ENCODE assay signal across 6 cellular contexts in the genomic region with DNA sequence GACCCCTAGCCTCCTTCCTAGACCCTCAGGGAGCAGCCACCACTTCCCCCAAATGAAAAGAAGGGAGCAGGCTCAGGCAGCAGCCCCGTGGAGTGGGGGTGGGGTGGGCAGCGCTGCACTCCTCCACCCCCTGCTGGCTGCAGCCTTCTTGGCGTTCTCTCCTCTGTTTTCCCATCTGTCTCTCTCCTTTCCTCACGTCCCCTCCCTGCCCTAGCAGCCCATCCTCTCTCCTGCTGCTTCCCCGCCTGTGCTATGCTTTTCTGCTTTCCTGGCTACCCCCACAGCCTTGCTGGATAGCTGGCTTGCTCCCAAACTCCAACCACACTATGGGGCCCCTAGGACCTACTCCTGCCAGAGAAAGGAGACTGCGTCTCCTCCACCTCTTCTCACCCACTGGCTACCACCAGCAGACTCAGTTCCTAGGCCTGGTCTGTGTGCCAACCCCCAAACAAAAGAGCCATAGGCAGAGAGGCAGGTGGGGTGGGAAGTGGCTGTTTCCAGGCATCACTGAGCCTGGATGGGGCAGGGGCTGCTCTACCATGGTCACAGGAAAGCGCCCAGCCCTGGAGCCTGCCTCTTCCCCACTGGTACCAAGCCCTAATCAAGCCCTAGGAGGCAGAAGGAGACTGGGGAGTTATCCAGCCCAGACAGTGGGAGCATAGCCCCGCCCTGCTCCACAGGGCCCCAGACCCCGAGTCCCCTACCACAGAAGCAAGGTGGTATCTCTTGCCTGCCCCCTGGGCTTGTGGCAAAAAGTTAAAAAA. TPM values are rescaled to one million over a fixed set of nuclear protein-coding genes. Genes with fewer than 3 reads are reported as not detected.
A peak's percentile ranks its signal among the peaks of the same experiment; 100 is the strongest.
DNase-seq lines count a peak whose midpoint lies in the region; ATAC-seq and TF ChIP-seq lines count a peak whose summit lies in the region.

No MANE protein-coding gene starts in this region.

- no peak overlapping the region for H3K4ac ChIP-seq in IMR-90 (ENCODE audit: low read depth, low read length)

- POLR2A ChIA-PET in IMR-90 (lab: Charles Lee; ENCODE audit: unreplicated experiment): no interaction called here

- H2AFZ ChIP-seq in IMR-90 (replicated peaks; ENCODE audit: low read length, poor library complexity): peak overlapping the region; percentile 80

- CTCF ChIA-PET in IMR-90 (lab: Yijun Ruan, JAX): interaction anchor here (0.7 to 4.2 kb wide), 3 partner anchors 11 to 85 kb away, joined by 3 to 15 read pairs (median 3); no protein-coding TSS in a partner anchor

- no peaks in the 10 kb centered on the region for H3K36me3 ChIP-seq in IMR-90 (ENCODE audit: control insufficient read depth, insufficient read depth, low read length)
- no peaks in the 10 kb centered on the region for H3K36me3 ChIP-seq in adrenal gland (replicated peaks in 1 of 2)

- no peak overlapping the region for H2BK5ac ChIP-seq in IMR-90 (ENCODE audit: low read depth, low read length, poor library complexity, severe bottlenecking)

- H2BK15ac ChIP-seq in IMR-90 (ENCODE audit: low read depth, low read length): no peak overlapping the region

- H2AK9ac ChIP-seq in IMR-90 (replicated peaks; ENCODE audit: low read depth, low read length, poor library complexity): peak overlapping the region; percentile 58

- no peaks in the 10 kb centered on the region for H3K9me1 ChIP-seq in IMR-90 (ENCODE audit: insufficient read depth, low read length)

- peak; percentile 52 for TF ChIP-seq RAD21 in IMR-90 (IDR thresholded peaks at IDR 0.05; ENCODE audit: low read length)

- no peak overlapping the region for H2BK20ac ChIP-seq in IMR-90 (ENCODE audit: low read depth, low read length)

- H4K5ac ChIP-seq in IMR-90 (ENCODE audit: low read depth, low read length): no peak overlapping the region

- no peak overlapping the region for H2AK5ac ChIP-seq in IMR-90 (ENCODE audit: low read depth, low read length)

- no peak overlapping the region for H3K18ac ChIP-seq in IMR-90 (ENCODE audit: low read depth, low read length)

- no peak overlapping the region for H4K91ac ChIP-seq in IMR-90 (ENCODE audit: insufficient read depth, low read depth, low read length)

- no peaks in the 10 kb centered on the region for H3K9me3 ChIP-seq in IMR-90 (ENCODE audit: control insufficient read depth, insufficient read depth, low read length)
- H3K9me3 ChIP-seq in adrenal gland (replicated peaks in 1 of 3): no peaks in the 10 kb centered on the region

- in situ Hi-C loops in IMR-90 (cut with MboI; ENCODE audit: low sequenced_read_pairs): no loop called here

- no peak overlapping the region for H4K8ac ChIP-seq in IMR-90 (ENCODE audit: low read depth in 2 of 2, low read length in 2 of 2)

- H4K20me1 ChIP-seq in IMR-90 (ENCODE audit: insufficient read depth, low read length): no peaks in the 10 kb centered on the region

- no peaks in the 10 kb centered on the region for H3K79me1 ChIP-seq in IMR-90 (ENCODE audit: low read depth in 1 of 2, low read length in 2 of 2)

- H3K27me3 ChIP-seq in IMR-90 (ENCODE audit: control insufficient read depth, insufficient read depth, low read length) (peaks cover 26% of the 10 kb centered on the region), adrenal gland (no peaks in the 10 kb centered on the region)

- no peak for TF ChIP-seq POLR2A in IMR-90 (IDR thresholded peaks at IDR 0.05; ENCODE audit: low read depth, low read length)
- no peak for TF ChIP-seq POLR2A in adrenal gland (IDR thresholded peaks at IDR 0.05)

- 0% methylated on average over 1 of the region's 9 CpGs; no CpG with 5 or more reads in 1 of the 2 experiments for WGBS in IMR-90 (ENCODE audit: extremely low coverage in 2 of 2, insufficient read length in 1 of 2), 2 experiments
- WGBS in adrenal gland, 4 donors: 38 to 48% (median 41%) methylated on average over 7 to 9 of the region's 9 CpGs

- H3K14ac ChIP-seq in IMR-90 (replicated peaks; ENCODE audit: low read depth, low read length): no peak overlapping the region

- DNase-seq in IMR-90 (peak; percentile 39), adrenal gland (peak in 2 of 7 donors; percentile 42 to 62), retina (peak; percentile 68), NCI-H1930 (lab: John Stamatoyannopoulos, UW) (no peak)

- BruUV-seq in IMR-90 (replicated peaks; lab: Mats Ljungman, UMichigan): no TSS peak

- H2BK120ac ChIP-seq in IMR-90 (ENCODE audit: low read depth, low read length): no peak overlapping the region

- no peak overlapping the region for H3K27ac ChIP-seq in IMR-90 (ENCODE audit: insufficient read depth, low read length)
- no peak overlapping the region for H3K27ac ChIP-seq in adrenal gland

- ATAC-seq in IMR-90 (ENCODE audit: low read depth): peak; percentile 66
- ATAC-seq in HG02588 (IDR thresholded peaks at IDR 0.05; ENCODE audit: unreplicated experiment): no peak
- ATAC-seq in HG03159 (IDR thresholded peaks at IDR 0.05; ENCODE audit: unreplicated experiment): no peak

- H3K4me3 ChIP-seq in IMR-90 (ENCODE audit: insufficient read depth, low read depth, low read length) (no peak overlapping the region), adrenal gland (no peak overlapping the region)

- H3K4me2 ChIP-seq in IMR-90 (ENCODE audit: low read depth, low read length): no peak overlapping the region; the same call in 1 of the 2 replicates

- H3K23ac ChIP-seq in IMR-90 (ENCODE audit: low read depth, low read length): no peak overlapping the region

- dilution Hi-C loops in IMR-90 (cut with HindIII; ENCODE audit: low sequenced_read_pairs, unreplicated experiment): no loop called here

- intact Hi-C loops in IMR-90 (cut with micrococcal nuclease): no loop called here
- intact Hi-C loops in adrenal gland (cut with DNase I): no loop called here

- no peak overlapping the region for H3K9ac ChIP-seq in IMR-90 (ENCODE audit: low read depth, low read length)

- no peak overlapping the region for H3K56ac ChIP-seq in IMR-90 (ENCODE audit: extremely low read depth, insufficient read depth, low read length)

- H3K4me1 ChIP-seq in IMR-90 (ENCODE audit: control insufficient read depth, insufficient read depth, low read length) (peaks cover 6% of the 10 kb centered on the region; the same call in 1 of the 2 replicates), adrenal gland (replicated peaks in 1 of 2) (peaks cover 5 to 16% of the 10 kb centered on the region in 2 donors)

- peak; percentile 70 for TF ChIP-seq CTCF in IMR-90 (conservative IDR thresholded peaks at IDR 0.05; ENCODE audit: low read depth, low read length)
- peak in 5 of 6 experiments; percentile 22 to 46 (median 37) for TF ChIP-seq CTCF in adrenal gland (IDR thresholded peaks at IDR 0.05)

TF ChIP-seq in IMR-90, 13 proteins besides CTCF, POLR2A, EP300 and RAD21:
- TF ChIP-seq SMC3 (IDR thresholded peaks at IDR 0.05; ENCODE audit: low read depth, low read length): peak; percentile 61
- 0 out of 2 replicates have a peak, but pooled peaks have one; percentile 47 for TF ChIP-seq MAZ (IDR thresholded peaks at IDR 0.05; ENCODE audit: borderline replicate concordance, low read depth, low read length)
- no peak for TF ChIP-seq RCOR1 (IDR thresholded peaks at IDR 0.05; ENCODE audit: insufficient replicate concordance, low read length)

RNA-seq across cellular contexts. Expression of gene DISP2, which starts 3.4 kb away (rescaled TPM):
- total RNA-seq in IMR-90 (2012; rRNA removed) (under 0.01 and 0.36 TPM in 2 replicates), adrenal gland (1 to 10 TPM in 4 of 8 donors, under 1 TPM in 3, not detected in 1; 0.36 to 3.6 (median 1.0) TPM)
- polyA plus RNA-seq in IMR-90 (2012; rRNA removed) (0.34 and 0.42 TPM in 2 replicates), adrenal gland (10 to 100 TPM in 2 of 3 donors, 1 to 10 TPM in 1; 1.8 to 19.4 (median 10.3) TPM)
- polyA plus RNA-seq in IMR-90 (2012; cell fraction: cytosol; rRNA removed): 0.22 and 0.55 TPM in 2 replicates
- 0.41 and 0.76 TPM in 2 replicates for polyA plus RNA-seq in IMR-90 (2012; cell fraction: nucleus; rRNA removed; ENCODE audit: low replicate concordance)

RNA-seq across cellular contexts. Expression of gene PHGR1, which starts 3.8 kb away (rescaled TPM):
- total RNA-seq in IMR-90 (2012; rRNA removed) (not detected in 2 replicates), adrenal gland (under 1 TPM in 1 of 8 donors, not detected in 7; 0.79 TPM)
- polyA plus RNA-seq in IMR-90 (2012; rRNA removed) (not detected in 2 replicates), adrenal gland (1 to 10 TPM in 2 of 3 donors, not detected in 1; 1.3 to 4.5 TPM)
- polyA plus RNA-seq in IMR-90 (2012; cell fraction: cytosol; rRNA removed): not detected in 2 replicates
- not detected in 2 replicates for polyA plus RNA-seq in IMR-90 (2012; cell fraction: nucleus; rRNA removed; ENCODE audit: low replicate concordance)

RNA-seq across cellular contexts. Expression of gene CCDC9B, which starts 13.9 kb away (rescaled TPM):
- total RNA-seq in IMR-90 (2012; rRNA removed) (19.7 and 30.0 TPM in 2 replicates), adrenal gland (10 to 100 TPM in 7 of 8 donors, 1 to 10 TPM in 1; 10.0 to 41.0 (median 12.7) TPM)
- polyA plus RNA-seq in IMR-90 (2012; rRNA removed) (26.0 and 30.9 TPM in 2 replicates), adrenal gland (10 to 100 TPM in 1 of 3 donors, 1 to 10 TPM in 2; 5.3 to 30.4 (median 6.5) TPM)
- polyA plus RNA-seq in IMR-90 (2012; cell fraction: cytosol; rRNA removed): 7.0 and 19.7 TPM in 2 replicates
- polyA plus RNA-seq in IMR-90 (2012; cell fraction: nucleus; rRNA removed; ENCODE audit: low replicate concordance): 52.6 and 88.0 TPM in 2 replicates

RNA-seq across cellular contexts. Expression of gene KNSTRN, which starts 27.9 kb away (rescaled TPM):
- total RNA-seq in IMR-90 (2012; rRNA removed) (73.5 and 73.6 TPM in 2 replicates), adrenal gland (10 to 100 TPM in 4 of 8 donors, 1 to 10 TPM in 4; 4.0 to 16.5 (median 10.4) TPM)
- polyA plus RNA-seq in IMR-90 (2012; rRNA removed) (31.2 and 33.1 TPM in 2 replicates), adrenal gland (10 to 100 TPM in 1 of 3 donors, 1 to 10 TPM in 2; 7.0 to 21.9 (median 9.2) TPM)
- polyA plus RNA-seq in IMR-90 (2012; cell fraction: cytosol; rRNA removed): 8.8 and 11.8 TPM in 2 replicates
- 4.1 and 22.6 TPM in 2 replicates for polyA plus RNA-seq in IMR-90 (2012; cell fraction: nucleus; rRNA removed; ENCODE audit: low replicate concordance)

RNA-seq across cellular contexts. Expression of gene INAFM2, which starts 31.1 kb away (rescaled TPM):
- 10.4 and 13.1 TPM in 2 replicates for total RNA-seq in IMR-90 (2012; rRNA removed)
- polyA plus RNA-seq in IMR-90 (2012; rRNA removed): 11.7 and 14.0 TPM in 2 replicates
- 4.2 and 6.0 TPM in 2 replicates for polyA plus RNA-seq in IMR-90 (2012; cell fraction: cytosol; rRNA removed)
- polyA plus RNA-seq in IMR-90 (2012; cell fraction: nucleus; rRNA removed; ENCODE audit: low replicate concordance): 6.6 and 18.3 TPM in 2 replicates
- total RNA-seq in adrenal gland: 10 to 100 TPM; 14.2 to 25.5 (median 20.3) TPM
- polyA plus RNA-seq in adrenal gland: 10 to 100 TPM; 12.0 to 24.5 (median 20.9) TPM

Comparison
In these comparisons a context has a peak if more than half of its experiments do, and no peak if none do; other contexts are left out.
1. DNase-seq: peak in IMR-90 (single experiment) and retina (single experiment); none in NCI-H1930 (0 of 2).